10 cellular contexts compared by ENCODE assay signal in the genomic region with DNA sequence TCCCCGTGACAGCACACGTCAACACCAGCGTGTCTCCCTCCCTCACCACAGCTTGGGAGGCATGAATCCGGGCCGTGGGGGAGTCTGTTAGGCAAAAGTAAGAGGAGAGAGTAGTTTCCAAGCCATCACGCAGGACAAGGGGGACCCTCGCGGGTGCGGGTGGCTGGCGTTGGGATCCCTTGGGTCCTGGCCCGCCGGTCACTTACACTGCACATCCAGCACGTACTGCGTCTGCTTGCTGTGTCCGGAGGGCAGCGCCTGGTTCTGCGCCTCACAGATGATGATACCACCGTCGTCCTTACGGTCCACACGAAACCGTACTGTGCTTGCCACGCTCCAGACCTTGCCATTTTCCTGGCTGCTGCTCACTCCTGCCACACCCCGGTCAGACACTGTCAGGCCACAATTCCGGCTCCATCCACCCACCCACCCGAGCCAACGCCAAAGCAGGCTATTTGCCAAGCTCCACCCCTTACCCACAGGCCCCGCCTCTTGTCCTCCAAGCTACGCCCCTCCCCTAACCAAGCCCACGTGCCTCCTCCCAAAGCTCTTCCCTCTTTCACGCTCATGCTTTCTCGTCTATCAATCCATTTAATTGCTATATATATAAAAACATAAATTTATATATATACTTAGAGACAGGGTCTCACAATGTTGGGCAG. TPM values are rescaled to one million over a fixed set of nuclear protein-coding genes. Genes with fewer than 3 reads are reported as not detected.
A peak's percentile ranks its signal among the peaks of the same experiment; 100 is the strongest.
DNase-seq lines count a peak whose midpoint lies in the region; ATAC-seq lines count a peak whose summit lies in the region.
"Had no signal": no experiment of that assay in that cellular context is flagged by ENCODE, and none has a peak within 500 bp of the region (broad histone marks: within the 10 kb centered on the region; RNA-seq: fewer than 3 reads in every experiment).

No MANE protein-coding gene starts in this region.

- DNase-seq in stimulated activated CD4-positive, alpha-beta T cell treated with anti-CD3 and anti-CD28 coated beads, Interleukin-15, amount 100 ng/mL, for 24 hours = peak; percentile 30
- no peak for DNase-seq in stimulated activated CD4-positive, alpha-beta T cell treated with anti-CD3 and anti-CD28 coated beads, Interleukin-4, amount 100 ng/mL, for 1 hour
- DNase-seq in cerebellum (ENCODE audit: low spot score) = peak; percentile 51
- DNase-seq: CD8-positive, alpha-beta memory T cell; central memory CD4-positive, alpha-beta T cell; NCI-H1436 treated with DMSO at 0.1 percent for 48 hours; nephron progenitor cell had no signal

- ATAC-seq in GM21515 (IDR thresholded peaks at IDR 0.05; ENCODE audit: unreplicated experiment) = no peak
- ATAC-seq in HG03571 (IDR thresholded peaks at IDR 0.05; ENCODE audit: unreplicated experiment) = no peak
- no peak for ATAC-seq in GM19395 (IDR thresholded peaks at IDR 0.05; ENCODE audit: unreplicated experiment)

RNA-seq across cellular contexts. Expression of a gene that starts 6.6 kb away (rescaled TPM):
- 66.2 TPM for total RNA-seq in cerebellum

RNA-seq across cellular contexts. Expression of a gene that starts 13.6 kb away (rescaled TPM):
- total RNA-seq in cerebellum = 43.0 TPM

RNA-seq across cellular contexts. Expression of a gene that starts 14.2 kb away (rescaled TPM):
- 0.09 TPM for total RNA-seq in cerebellum

RNA-seq across cellular contexts. Expression of a gene that starts 29.7 kb away (rescaled TPM):
- 7.1 TPM for total RNA-seq in cerebellum

RNA-seq across cellular contexts. Expression of a gene that starts 30.1 kb away (rescaled TPM):
- 76.6 TPM for total RNA-seq in cerebellum
